In the genomic region with DNA sequence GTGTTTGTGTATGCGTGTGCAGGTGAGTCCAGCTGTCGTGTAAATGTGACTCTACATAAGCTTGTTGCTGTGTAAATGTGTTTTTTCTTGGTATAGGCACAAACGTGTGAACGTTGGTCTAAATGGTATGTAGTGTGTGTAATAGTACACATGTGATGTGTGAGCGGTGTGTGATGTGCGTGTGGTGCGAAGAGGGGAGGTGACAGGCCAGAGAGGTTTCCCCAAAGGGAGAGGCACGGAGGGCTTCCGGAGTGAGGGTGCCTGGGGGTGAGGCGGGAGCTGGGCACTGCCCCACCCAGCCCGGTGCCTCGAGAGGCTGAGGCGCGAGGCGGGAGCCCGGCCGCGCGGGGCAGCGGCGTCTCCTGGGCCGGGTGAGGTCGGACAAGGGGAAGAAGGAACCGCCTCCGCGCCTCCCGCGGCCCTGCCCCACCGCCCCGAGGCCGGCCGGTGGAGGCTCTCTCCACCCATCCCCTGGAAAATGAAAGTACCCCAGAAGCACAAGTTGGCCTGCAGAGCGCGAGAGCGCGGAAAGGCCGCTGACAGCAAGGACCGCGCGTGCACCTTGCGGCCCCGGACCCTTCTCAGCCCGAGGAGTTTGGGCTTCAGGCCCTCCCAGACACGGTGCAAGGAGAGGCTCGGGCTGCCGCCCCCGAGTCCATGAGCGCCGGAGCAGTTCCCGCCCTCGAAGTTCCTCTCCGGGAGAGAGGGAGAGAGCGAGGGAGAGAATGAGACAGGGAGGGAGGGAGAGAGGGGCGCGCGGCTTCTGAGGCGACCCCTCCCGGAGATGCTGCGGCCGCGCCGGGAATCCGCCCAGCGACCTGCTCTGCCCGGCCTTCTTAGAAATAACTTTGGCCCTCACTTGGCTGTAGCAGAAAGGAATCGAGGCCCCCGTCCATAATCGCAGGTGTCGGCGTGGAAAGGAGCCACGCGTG, we compare ENCODE assay signal across 8 cellular contexts. TPM values are rescaled to one million over a fixed set of nuclear protein-coding genes. Genes with fewer than 3 reads are reported as not detected.
DNase-seq lines count a peak whose midpoint lies in the region; ATAC-seq, FAIRE-seq and TF ChIP-seq lines count a peak whose summit lies in the region.

No MANE protein-coding gene starts in this region.

- H3K27me3 Mint-ChIP-seq in nephron (ENCODE audit: low read depth), result peaks cover 100% of the 10 kb centered on the region

- H2AFZ ChIP-seq in fibroblast of lung (ENCODE audit: low read length), result peak overlapping the region; percentile 54

- TF ChIP-seq CTCF in DOHH2 (IDR thresholded peaks at IDR 0.05; ENCODE audit: low read depth, low read length, poor library complexity, severe bottlenecking) (no peak), WI38 (IDR thresholded peaks at IDR 0.05; ENCODE audit: low read depth, low read length) (no peak), fibroblast of lung (conservative IDR thresholded peaks at IDR 0.05 in 1 of 2, IDR thresholded peaks at IDR 0.05 in 1 of 2; ENCODE audit: low read depth in 1 of 2, low read length in 2 of 2) (no peak), nephron (IDR thresholded peaks at IDR 0.05; ENCODE audit: unreplicated experiment in 3 of 3) (no peak)

- no peaks in the 10 kb centered on the region for H3K36me3 ChIP-seq in DOHH2 (ENCODE audit: control insufficient read depth, low read length)
- no peaks in the 10 kb centered on the region for H3K36me3 ChIP-seq in fibroblast of lung (ENCODE audit: control insufficient read depth, insufficient read depth, low read length)

- TF ChIP-seq POLR2A in H54 (IDR thresholded peaks at IDR 0.05; ENCODE audit: low read depth, low read length), result no peak

- no peaks in the 10 kb centered on the region for H3F3A ChIP-seq in DOHH2 (ENCODE audit: control insufficient read depth, insufficient read depth)

- H3K79me2 ChIP-seq in DOHH2 (ENCODE audit: control insufficient read depth, low read length) (no peaks in the 10 kb centered on the region), fibroblast of lung (ENCODE audit: control insufficient read depth, insufficient read depth, low read length) (no peaks in the 10 kb centered on the region)

- H3K9ac ChIP-seq in fibroblast of lung (ENCODE audit: insufficient read depth, low read length), result no peak overlapping the region

- H3K9me3 ChIP-seq in DOHH2 (ENCODE audit: control insufficient read depth, insufficient read depth, low read length) (no peaks in the 10 kb centered on the region), fibroblast of lung (ENCODE audit: control insufficient read depth, insufficient read depth, low read depth, low read length) (no peaks in the 10 kb centered on the region)

- no peak overlapping the region for H3K27ac ChIP-seq in DOHH2 (ENCODE audit: low read depth, low read length)
- no peak overlapping the region for H3K27ac ChIP-seq in fibroblast of lung (ENCODE audit: insufficient read depth, low read length)

- FAIRE-seq in H54 (lab: Jason Lieb, UNC), result no peak

- H3K4me1 Mint-ChIP-seq in nephron, result peaks cover 38% of the 10 kb centered on the region

- H3K9me2 ChIP-seq in DOHH2 (replicated peaks; ENCODE audit: control insufficient read depth, low read length), result no peaks in the 10 kb centered on the region

- H3K4me2 ChIP-seq in DOHH2 (ENCODE audit: low read length) (peak overlapping the region; percentile 69), fibroblast of lung (ENCODE audit: extremely low read depth, insufficient read depth, low read length) (peak overlapping the region; percentile 69)

- ATAC-seq in HG02798 (IDR thresholded peaks at IDR 0.05; ENCODE audit: poor library complexity, unreplicated experiment) (peak; percentile 51), HG02884 (IDR thresholded peaks at IDR 0.05; ENCODE audit: unreplicated experiment) (no peak)

- H3K27ac Mint-ChIP-seq in nephron, result no peak overlapping the region

- peak overlapping the region; percentile 71 to 86 (median 83) for H3K4me3 Mint-ChIP-seq in nephron

- H3K4me3 ChIP-seq in DOHH2 (ENCODE audit: low read length) (peak overlapping the region; percentile 56), WI38 (ENCODE audit: low read depth, low read length) (peak overlapping the region; percentile 65), fibroblast of lung (replicated peaks in 1 of 4; ENCODE audit: control extremely low read depth in 1 of 4, insufficient read depth in 1 of 4, low read depth in 3 of 4, low read length in 4 of 4) (peak overlapping the region; percentile 58 to 66 (median 64))

- peak; percentile 18 to 28 for DNase-seq in fibroblast of lung (ENCODE audit: low read depth in 2 of 2)
- DNase-seq in H54 (ENCODE audit: insufficient read length, low spot score), result no peak
- no peak for DNase-seq in epidermal melanocyte (ENCODE audit: insufficient read length, low spot score)

- H3K36me3 Mint-ChIP-seq in nephron (ENCODE audit: low read depth), result no peaks in the 10 kb centered on the region

- H3K9me3 Mint-ChIP-seq in nephron, result peaks cover 6% of the 10 kb centered on the region

- H3K4me1 ChIP-seq in DOHH2 (ENCODE audit: control insufficient read depth, low read length), result peaks cover 25% of the 10 kb centered on the region
- H3K4me1 ChIP-seq in fibroblast of lung (ENCODE audit: control insufficient read depth, extremely low read depth, insufficient read depth, low read length), result no peaks in the 10 kb centered on the region

- H4K20me1 ChIP-seq in DOHH2 (ENCODE audit: control insufficient read depth, insufficient read depth, low read depth, low read length) (no peaks in the 10 kb centered on the region), fibroblast of lung (ENCODE audit: control insufficient read depth, extremely low read depth, insufficient read depth, low read length) (no peaks in the 10 kb centered on the region)

- H3K27me3 ChIP-seq in DOHH2 (ENCODE audit: control insufficient read depth, low read length) (peaks cover 93% of the 10 kb centered on the region), fibroblast of lung (ENCODE audit: control insufficient read depth, insufficient read depth, low read length) (peaks cover 74% of the 10 kb centered on the region)

RNA-seq across cellular contexts. Expression of a gene that starts 43.2 kb away (rescaled TPM):
- total RNA-seq in fibroblast of lung, result 31.3 and 31.9 TPM in 2 replicates
- 23.8 and 37.0 TPM in 2 replicates for polyA plus RNA-seq in fibroblast of lung
- 24.1 and 29.6 TPM in 2 replicates for polyA plus RNA-seq in fibroblast of lung (2012)
- 3.8 and 21.0 TPM in 2 replicates for polyA minus RNA-seq in fibroblast of lung (ENCODE audit: low replicate concordance)

RNA-seq across cellular contexts. Expression of a gene that starts 48.1 kb away (rescaled TPM):
- not detected in 2 replicates for total RNA-seq in fibroblast of lung
- polyA plus RNA-seq in fibroblast of lung, result not detected in 2 replicates
- not detected in 2 replicates for polyA plus RNA-seq in fibroblast of lung (2012)
- polyA minus RNA-seq in fibroblast of lung (ENCODE audit: low replicate concordance), result not detected in 2 replicates

Comparison
In these comparisons a context has a peak if more than half of its experiments do, and no peak if none do; other contexts are left out.
1. DNase-seq: peak in fibroblast of lung (2 of 2); none in H54 (single experiment) and epidermal melanocyte (single experiment).
2. Peak in every context shown above with its lines, with median percentiles within 50 percentile points of each other: H3K4me3 ChIP-seq.